ENCODE assay signal across 22 cellular contexts in genomic region chr20:44656447-44656846, GRCh38. TPM values are rescaled to one million over a fixed set of nuclear protein-coding genes. Genes with fewer than 3 reads are reported as not detected.
"Had no signal": no experiment of that assay in that cellular context is flagged by ENCODE, and none has a peak within 500 bp of the region (broad histone marks: within the 10 kb centered on the region; RNA-seq: fewer than 3 reads in every experiment).

No MANE protein-coding gene starts in this region.

- H3K4me3 Mint-ChIP-seq: activated T-helper 1 cell treated with anti-CD3 and anti-CD28 coated beads, Interleukin-12 subunit alpha, Interleukin-12 subunit beta, Interleukin-2, Interleukin-4 antibody, amounts not matched to agents 30 ng/mL and 10 ng/mL and 1 ng/mL, durations not matched to agents 14 hours and 24 hours and 36 hours; stimulated activated effector memory CD8-positive, alpha-beta T cell treated with anti-CD3 and anti-CD28 coated beads, Interleukin-12 subunit alpha, Interleukin-12 subunit beta, amount 100 ng/mL, for 72 hours; type B pancreatic cell had no signal

- ATAC-seq: activated naive CD4-positive, alpha-beta T cell treated with anti-CD3 and anti-CD28 coated beads, Interleukin-2, amount 50 U/mL, for 72 hours; left lobe of liver; psoas muscle; stimulated activated effector memory CD8-positive, alpha-beta T cell treated with anti-CD3 and anti-CD28 coated beads, Interleukin-12 subunit alpha, Interleukin-12 subunit beta, amount 100 ng/mL, for 72 hours had no signal

- H3K36me3 ChIP-seq: cardiac muscle cell, sigmoid colon, stomach had no signal

- H3K27ac ChIP-seq: cardiac muscle cell, dorsolateral prefrontal cortex, psoas muscle, sigmoid colon, stomach, testis had no signal

- H3K9me3 ChIP-seq: psoas muscle, sigmoid colon, stomach, testis had no signal

- H3K4me3 ChIP-seq: cardiac muscle cell, dorsolateral prefrontal cortex, psoas muscle, sigmoid colon, stomach, testis had no signal

- H3K27ac Mint-ChIP-seq: activated naive CD4-positive, alpha-beta T cell treated with anti-CD3 and anti-CD28 coated beads, Interleukin-2, amount 50 U/mL, for 72 hours; activated T-helper 1 cell treated with anti-CD3 and anti-CD28 coated beads, Interleukin-12 subunit alpha, Interleukin-12 subunit beta, Interleukin-2, Interleukin-4 antibody, amounts not matched to agents 30 ng/mL and 10 ng/mL and 1 ng/mL, durations not matched to agents 14 hours and 24 hours and 36 hours; stimulated activated effector memory CD8-positive, alpha-beta T cell treated with anti-CD3 and anti-CD28 coated beads, Interleukin-12 subunit alpha, Interleukin-12 subunit beta, amount 100 ng/mL, for 72 hours; type B pancreatic cell had no signal

- H3K9me3 Mint-ChIP-seq: neural crest cell; stimulated activated effector memory CD8-positive, alpha-beta T cell treated with anti-CD3 and anti-CD28 coated beads, Interleukin-12 subunit alpha, Interleukin-12 subunit beta, amount 100 ng/mL, for 72 hours; type B pancreatic cell had no signal

- H3K27me3 ChIP-seq: cardiac muscle cell, sigmoid colon, stomach, testis had no signal

- DNase-seq: activated CD4-positive, alpha-beta T cell treated with anti-CD3 and anti-CD28 coated beads, Interleukin-2, amount 50 U/mL, for 1 hour; activated gamma-delta T cell treated with Interleukin-2 at 50 U/mL for 16 hours; amniotic stem cell; dorsolateral prefrontal cortex; erythroblast; foreskin melanocyte; glutamatergic neuron; hypothalamus; psoas muscle; sigmoid colon; stimulated activated CD4-positive, alpha-beta T cell treated with anti-CD3 and anti-CD28 coated beads, Interleukin-4, amount 100 ng/mL, for 24 hours; stomach; T1000; testis had no signal

- H3K36me3 Mint-ChIP-seq: type B pancreatic cell had no signal

RNA-seq across cellular contexts. Expression of gene CCN5, which starts 58.7 kb away (rescaled TPM):
- total RNA-seq: activated naive CD4-positive, alpha-beta T cell treated with anti-CD3 and anti-CD28 coated beads, Interleukin-2, amount 50 U/mL, for 72 hours; activated T-helper 1 cell treated with anti-CD3 and anti-CD28 coated beads, Interleukin-12 subunit alpha, Interleukin-12 subunit beta, Interleukin-2, Interleukin-4 antibody, amounts not matched to agents 30 ng/mL and 10 ng/mL and 1 ng/mL, durations not matched to agents 14 hours and 24 hours and 36 hours; cardiac muscle cell; neural crest cell; T-helper 1 cell treated with Interleukin-12 subunit alpha and Interleukin-12 subunit beta and Interleukin-4 antibody, amounts not matched to agents 30 ng/mL and 1 ng/mL, for 36 hours had no signal
